8 cellular contexts compared by ENCODE assay signal in the genomic region with DNA sequence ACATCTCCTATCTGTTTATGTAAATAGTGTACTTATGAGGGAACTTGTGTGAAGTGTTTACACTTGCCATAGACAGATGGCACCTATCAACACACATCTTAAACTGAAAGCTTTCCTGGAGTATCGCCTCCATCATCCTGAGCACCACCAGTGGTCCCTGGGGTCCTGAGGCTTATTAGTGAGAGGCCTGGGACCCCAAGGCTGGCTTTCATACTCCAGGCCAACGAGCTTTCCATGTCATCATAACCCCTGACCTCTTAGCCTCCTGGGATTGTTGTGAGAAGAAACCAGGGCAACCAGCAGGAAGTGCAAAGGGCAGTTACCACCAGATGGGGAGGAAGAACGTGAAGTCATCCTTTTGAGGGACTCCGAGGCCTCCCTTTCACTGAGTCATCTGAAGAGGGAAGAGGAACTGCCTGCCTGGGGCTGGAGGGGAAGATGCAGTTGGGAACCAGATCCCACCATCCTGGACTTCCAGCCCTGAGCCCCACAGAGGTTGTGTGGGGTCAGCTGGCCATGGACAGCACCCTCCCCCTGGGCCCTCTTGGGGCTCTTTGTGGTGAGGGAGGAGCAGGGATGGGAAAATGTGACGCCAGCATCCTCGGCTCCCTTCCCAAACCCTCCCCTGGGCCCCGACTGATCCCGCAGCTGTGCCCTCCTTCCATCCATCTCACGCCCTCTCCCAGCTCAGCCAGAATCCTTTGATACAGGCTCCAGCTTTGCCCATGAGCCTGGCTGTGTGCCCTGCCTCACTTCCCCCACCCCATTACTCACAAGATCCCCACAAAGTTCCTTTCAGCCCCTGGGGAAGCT. TPM values are rescaled to one million over a fixed set of nuclear protein-coding genes. Genes with fewer than 3 reads are reported as not detected.
DNase-seq lines count a peak whose midpoint lies in the region; ATAC-seq and TF ChIP-seq lines count a peak whose summit lies in the region.

No MANE protein-coding gene starts in this region.

- H3K4me1 ChIP-seq in GM23248 (ENCODE audit: insufficient read depth) (peaks cover 16% of the 10 kb centered on the region), gastroesophageal sphincter (peaks cover 0 to 98% (median 59%) of the 10 kb centered on the region in 3 donors), HAP-1 (peaks cover 4% of the 10 kb centered on the region)

- H3K4me3 ChIP-seq in GM23248 (no peak overlapping the region), gastroesophageal sphincter (no peak overlapping the region), HAP-1 (no peak overlapping the region)

- in situ Hi-C loops in GM23248 (cut with MboI) (no loop called here), HAP-1 (cut with MboI; ENCODE audit: low sequenced_read_pairs) (no loop called here)

- H3K9me3 ChIP-seq in GM23248 (ENCODE audit: low read depth) = no peaks in the 10 kb centered on the region
- no peaks in the 10 kb centered on the region for H3K9me3 ChIP-seq in gastroesophageal sphincter
- H3K9me3 ChIP-seq in HAP-1 = no peaks in the 10 kb centered on the region

- H3K27ac ChIP-seq in GM23248 = peak overlapping the region; percentile 31
- peak overlapping the region in 3 of 4 donors; percentile 71 to 75 (median 72) for H3K27ac ChIP-seq in gastroesophageal sphincter

- peak; percentile 84 for DNase-seq in GM23248
- DNase-seq in SKM-1 treated with dmso at 0.1 percent for 144 hours (lab: John Stamatoyannopoulos, UW; ENCODE audit: unreplicated experiment) = peak; percentile 98
- peak; percentile 45 for DNase-seq in renal cortical epithelial cell (ENCODE audit: low read depth)
- no peak for DNase-seq in middle frontal gyrus (ENCODE audit: extremely low spot score, low spot score)
- no peak for DNase-seq in effector CD8-positive, alpha-beta T cell (lab: John Stamatoyannopoulos, UW)
- DNase-seq in GM20000 (ENCODE audit: low spot score) = no peak
- DNase-seq in HAP-1 (ENCODE audit: low spot score in 2 of 2) = no peak

- ATAC-seq in gastroesophageal sphincter = peak; percentile 74

- WGBS in GM23248 (ENCODE audit: low coverage in 1 of 2, low lambda C conversion rate in 2 of 2, missing lambda C conversion rate in 2 of 2), 2 experiments = 64 to 67% methylated on average over 9 of the region's 9 CpGs
- WGBS in gastroesophageal sphincter (ENCODE audit: low coverage in 1 of 2), 2 donors = 36 to 39% methylated on average over 7 of the region's 9 CpGs

- H3K9me2 ChIP-seq in GM23248 (ENCODE audit: insufficient read depth) = no peaks in the 10 kb centered on the region

- no peak for TF ChIP-seq CTCF in gastroesophageal sphincter (IDR thresholded peaks at IDR 0.05)
- TF ChIP-seq CTCF in GM20000 (IDR thresholded peaks at IDR 0.05; ENCODE audit: extremely low read depth, missing control alignments) = no peak

- no peaks in the 10 kb centered on the region for H3F3A ChIP-seq in GM23248 (ENCODE audit: insufficient read depth)

- no peaks in the 10 kb centered on the region for H3K27me3 ChIP-seq in GM23248 (replicated peaks; ENCODE audit: insufficient read depth)
- H3K27me3 ChIP-seq in gastroesophageal sphincter = no peaks in the 10 kb centered on the region
- no peaks in the 10 kb centered on the region for H3K27me3 ChIP-seq in HAP-1 (ENCODE audit: low read depth)

- H4K20me1 ChIP-seq in GM23248 (ENCODE audit: insufficient read depth) = no peaks in the 10 kb centered on the region

- no peak for TF ChIP-seq POLR2A in gastroesophageal sphincter (IDR thresholded peaks at IDR 0.05)

- H2AFZ ChIP-seq in GM23248 = 0 out of 2 replicates have a peak overlapping the region, but pooled peaks have one; percentile 2

- H3K4me2 ChIP-seq in GM23248 (ENCODE audit: unreplicated experiment) = peak overlapping the region; percentile 42

- TF ChIP-seq EP300 in gastroesophageal sphincter (IDR thresholded peaks at IDR 0.05) = no peak

- no peaks in the 10 kb centered on the region for H3K79me2 ChIP-seq in GM23248 (ENCODE audit: insufficient read depth)

- peak overlapping the region; percentile 17; the same call in 1 of the 2 replicates for H3K9ac ChIP-seq in GM23248

- no peaks in the 10 kb centered on the region for H3K36me3 ChIP-seq in GM23248 (ENCODE audit: low read depth)
- peaks cover 0 to 3% of the 10 kb centered on the region in 2 donors for H3K36me3 ChIP-seq in gastroesophageal sphincter
- 0 out of 2 replicates have a peak, but pooled peaks cover 3% of the 10 kb centered on the region for H3K36me3 ChIP-seq in HAP-1 (replicated peaks)

RNA-seq across cellular contexts. Expression of a gene that starts 5.8 kb away (rescaled TPM):
- 0.63 and 1.3 TPM in 2 replicates for total RNA-seq in GM23248 (2014; rRNA removed; shearing (Covaris generic))
- polyA plus RNA-seq in GM23248 (2016; fragmentation: Nextera tagmentation; extraction: Ambion mirVana) = 1.2 and 1.3 TPM in 2 replicates
- total RNA-seq in gastroesophageal sphincter (10 to 100 TPM in 1 of 4 donors, 1 to 10 TPM in 3; 7.2 to 12.8 (median 8.8) TPM), renal cortical epithelial cell (1.0 and 4.7 TPM in 2 replicates)

RNA-seq across cellular contexts. Expression of a gene that starts 22.3 kb away (rescaled TPM):
- 20.1 and 24.2 TPM in 2 replicates for total RNA-seq in GM23248 (2014; rRNA removed; shearing (Covaris generic))
- 9.4 and 11.5 TPM in 2 replicates for polyA plus RNA-seq in GM23248 (2016; fragmentation: Nextera tagmentation; extraction: Ambion mirVana)
- total RNA-seq in gastroesophageal sphincter = 10 to 100 TPM; 11.6 to 24.4 (median 14.8) TPM
- 20.9 and 26.7 TPM in 2 replicates for total RNA-seq in renal cortical epithelial cell

Comparison
In these comparisons a context has a peak if more than half of its experiments do, and no peak if none do; other contexts are left out.
1. DNase-seq: peak in GM23248 (single experiment), SKM-1 treated with dmso at 0.1 percent for 144 hours (single experiment) and renal cortical epithelial cell (single experiment); none in middle frontal gyrus (single experiment), effector CD8-positive, alpha-beta T cell (single experiment), GM20000 (single experiment) and HAP-1 (0 of 2).